20 cellular contexts compared by ENCODE assay signal in the genomic region with DNA sequence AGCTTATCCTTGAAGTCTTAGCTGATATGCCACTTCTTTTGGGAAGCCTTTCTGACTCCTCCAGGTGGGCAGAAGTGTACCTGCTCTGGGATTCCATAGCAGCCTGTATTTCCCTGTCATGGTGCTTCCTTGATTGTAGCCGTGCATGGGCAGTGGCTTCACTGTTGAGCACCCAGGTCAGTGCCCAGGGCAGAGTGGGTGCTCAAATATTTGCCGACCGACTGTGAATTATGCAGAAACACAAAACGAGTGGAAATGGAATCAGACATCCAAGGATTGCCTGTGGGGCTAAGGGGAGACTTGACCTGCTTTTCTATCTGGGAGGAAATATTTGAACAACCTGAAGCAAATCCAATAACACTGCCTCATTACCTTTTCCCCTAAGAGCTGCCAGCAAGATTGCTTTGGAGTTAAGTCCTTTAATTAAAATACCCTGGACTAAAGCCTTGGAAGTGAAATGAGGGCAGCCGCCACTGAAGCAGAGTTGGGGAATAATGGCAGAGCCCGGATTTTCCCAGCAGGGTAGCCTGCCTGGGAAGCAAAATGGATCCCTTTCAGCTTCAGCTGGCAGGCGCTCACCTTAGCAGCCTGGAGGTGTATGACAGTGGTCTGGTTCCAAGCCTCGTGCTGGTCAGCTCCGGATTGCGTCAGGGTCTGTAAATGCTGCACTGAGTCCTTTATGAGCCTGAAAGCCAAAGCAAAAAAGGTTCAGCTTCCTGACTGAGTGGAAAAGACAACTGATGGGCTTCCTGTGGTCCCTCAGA. TPM values are rescaled to one million over a fixed set of nuclear protein-coding genes. Genes with fewer than 3 reads are reported as not detected.
DNase-seq lines count a peak whose midpoint lies in the region; ATAC-seq and TF ChIP-seq lines count a peak whose summit lies in the region.
"Had no signal": no experiment of that assay in that cellular context is flagged by ENCODE, and none has a peak within 500 bp of the region (broad histone marks: within the 10 kb centered on the region; RNA-seq: fewer than 3 reads in every experiment).

No MANE protein-coding gene starts in this region.

- H3K4me2 ChIP-seq in GM23338 (no peak overlapping the region), neural progenitor cell (peak overlapping the region; percentile 20)

- peaks cover 9% of the 10 kb centered on the region; the same call in 1 of the 3 replicates for H3K9me3 Mint-ChIP-seq in GM23338
- peaks cover 3% of the 10 kb centered on the region for H3K9me3 Mint-ChIP-seq in neural progenitor cell
- H3K9me3 Mint-ChIP-seq: activated naive CD8-positive, alpha-beta T cell treated with anti-CD3 and anti-CD28 coated beads for 36 hours; mesothelial cell of epicardium had no signal

- H3K9me2 ChIP-seq in GM23338 (ENCODE audit: insufficient read depth), result no peaks in the 10 kb centered on the region

- H3K9ac ChIP-seq in iPS-15b (ENCODE audit: low read depth, low read length) (no peak overlapping the region), neural progenitor cell (no peak overlapping the region)

- no peaks in the 10 kb centered on the region for H3K79me2 ChIP-seq in GM23338 (replicated peaks; ENCODE audit: insufficient read depth)
- H3K79me2 ChIP-seq in neural progenitor cell (ENCODE audit: low read depth), result no peaks in the 10 kb centered on the region

- DNase-seq in GM23338 (ENCODE audit: low spot score) (peak; percentile 53), anterior cingulate cortex (lab: John Stamatoyannopoulos, UW) (peak in 51 of 58 donors; percentile 9 to 93 (median 58)), neural progenitor cell (ENCODE audit: low spot score) (peak; percentile 86), NCI-H748 (lab: John Stamatoyannopoulos, UW; ENCODE audit: unreplicated experiment) (no peak)
- DNase-seq: activated CD4-positive, alpha-beta T cell treated with anti-CD3 and anti-CD28 coated beads for 36 hours; activated naive CD8-positive, alpha-beta T cell treated with anti-CD3 and anti-CD28 coated beads for 36 hours; activated T-cell treated with anti-CD3 and anti-CD28 coated beads for 4 hours; central memory CD4-positive, alpha-beta T cell; COR-L47; KBM-7; NCI-H446 treated with DMSO at 0.1 percent for 48 hours; ovary; stimulated activated CD4-positive, alpha-beta T cell treated with anti-CD3 and anti-CD28 coated beads, Interleukin-12 subunit alpha, Interleukin-12 subunit beta, amount 100 ng/mL, for 4 hours; T-helper 17 cell had no signal

- H3K9me3 ChIP-seq in iPS-15b (ENCODE audit: control insufficient read depth, insufficient read depth, low read length) (no peaks in the 10 kb centered on the region), neural progenitor cell (ENCODE audit: low read depth) (no peaks in the 10 kb centered on the region)
- H3K9me3 ChIP-seq: ovary had no signal

- peaks cover 26% of the 10 kb centered on the region for H3K4me1 ChIP-seq in GM23338 (ENCODE audit: insufficient read depth)
- H3K4me1 ChIP-seq in iPS-15b (ENCODE audit: control insufficient read depth, insufficient read depth, low read length), result peaks cover 14% of the 10 kb centered on the region
- peaks cover 56% of the 10 kb centered on the region for H3K4me1 ChIP-seq in neural progenitor cell

- H2AFZ ChIP-seq in GM23338 (peak overlapping the region; percentile 94), neural progenitor cell (replicated peaks) (no peak overlapping the region)

- H3K36me3 ChIP-seq in GM23338 (ENCODE audit: insufficient read depth) (no peaks in the 10 kb centered on the region), iPS-15b (ENCODE audit: control insufficient read depth, insufficient read depth, low read length) (no peaks in the 10 kb centered on the region), neural progenitor cell (no peaks in the 10 kb centered on the region)
- H3K36me3 ChIP-seq: ovary had no signal

- H3K4me1 Mint-ChIP-seq in GM23338, result peaks cover 33% of the 10 kb centered on the region
- H3K4me1 Mint-ChIP-seq in neural progenitor cell, result peaks cover 78% of the 10 kb centered on the region
- H3K4me1 Mint-ChIP-seq: activated CD4-positive, alpha-beta T cell treated with anti-CD3 and anti-CD28 coated beads for 36 hours; activated naive CD8-positive, alpha-beta T cell treated with anti-CD3 and anti-CD28 coated beads for 36 hours had no signal

- H3K4me3 Mint-ChIP-seq in GM23338 (no peak overlapping the region; the same call in 2 of the 3 replicates), neural progenitor cell (no peak overlapping the region)
- H3K4me3 Mint-ChIP-seq: activated CD4-positive, alpha-beta T cell treated with anti-CD3 and anti-CD28 coated beads for 36 hours; activated naive CD8-positive, alpha-beta T cell treated with anti-CD3 and anti-CD28 coated beads for 36 hours; mesothelial cell of epicardium; T-helper 17 cell had no signal

- TF ChIP-seq CTCF in GM23338 (conservative IDR thresholded peaks at IDR 0.05; ENCODE audit: low read depth in 2 of 2), result no peak
- TF ChIP-seq CTCF in neural progenitor cell (IDR thresholded peaks at IDR 0.05), result no peak

- no peak overlapping the region for H3K27ac ChIP-seq in GM23338 (ENCODE audit: low read depth)
- peak overlapping the region; percentile 15 for H3K27ac ChIP-seq in neural progenitor cell
- H3K27ac ChIP-seq: ovary had no signal

- ATAC-seq in GM23338, result peak; percentile 77
- no peak for ATAC-seq in GM21367 (IDR thresholded peaks at IDR 0.05; ENCODE audit: unreplicated experiment)
- no peak for ATAC-seq in GM18858 (IDR thresholded peaks at IDR 0.05; ENCODE audit: unreplicated experiment)
- ATAC-seq in HG03439 (IDR thresholded peaks at IDR 0.05; ENCODE audit: unreplicated experiment), result no peak
- ATAC-seq: activated CD4-positive, alpha-beta T cell treated with anti-CD3 and anti-CD28 coated beads for 36 hours; T-helper 17 cell had no signal

- no peak overlapping the region for H3K27ac Mint-ChIP-seq in GM23338
- H3K27ac Mint-ChIP-seq in neural progenitor cell, result peak overlapping the region; percentile 22
- H3K27ac Mint-ChIP-seq: activated CD4-positive, alpha-beta T cell treated with anti-CD3 and anti-CD28 coated beads for 36 hours; activated naive CD8-positive, alpha-beta T cell treated with anti-CD3 and anti-CD28 coated beads for 36 hours; mesothelial cell of epicardium; T-helper 17 cell had no signal

- H4K20me1 ChIP-seq in GM23338 (replicated peaks; ENCODE audit: insufficient read depth) (no peaks in the 10 kb centered on the region), neural progenitor cell (ENCODE audit: low read depth) (peaks cover 15% of the 10 kb centered on the region)

- H3K27me3 Mint-ChIP-seq in GM23338 (ENCODE audit: insufficient read depth, low read depth, poor library complexity), result peaks cover 9% of the 10 kb centered on the region
- H3K27me3 Mint-ChIP-seq in neural progenitor cell (ENCODE audit: insufficient read depth, low read depth), result peaks cover 11% of the 10 kb centered on the region
- H3K27me3 Mint-ChIP-seq: activated CD4-positive, alpha-beta T cell treated with anti-CD3 and anti-CD28 coated beads for 36 hours; activated naive CD8-positive, alpha-beta T cell treated with anti-CD3 and anti-CD28 coated beads for 36 hours; T-helper 17 cell had no signal

- no peaks in the 10 kb centered on the region for H3K36me3 Mint-ChIP-seq in GM23338 (ENCODE audit: low read depth)
- peaks cover 2% of the 10 kb centered on the region for H3K36me3 Mint-ChIP-seq in neural progenitor cell
- H3K36me3 Mint-ChIP-seq: activated naive CD8-positive, alpha-beta T cell treated with anti-CD3 and anti-CD28 coated beads for 36 hours had no signal

- H3K4me3 ChIP-seq in GM23338 (no peak overlapping the region), iPS-15b (ENCODE audit: low read depth, low read length) (peak overlapping the region; percentile 24), neural progenitor cell (no peak overlapping the region)
- H3K4me3 ChIP-seq: ovary had no signal

- H3F3A ChIP-seq in GM23338 (replicated peaks; ENCODE audit: low read depth) (no peaks in the 10 kb centered on the region), neural progenitor cell (ENCODE audit: low read depth) (peaks cover 42% of the 10 kb centered on the region)

- H3K27me3 ChIP-seq in GM23338 (ENCODE audit: insufficient read depth), result no peaks in the 10 kb centered on the region
- H3K27me3 ChIP-seq in iPS-15b (ENCODE audit: control insufficient read depth, insufficient read depth, low read length), result no peaks in the 10 kb centered on the region
- H3K27me3 ChIP-seq in neural progenitor cell, result no peaks in the 10 kb centered on the region
- H3K27me3 ChIP-seq: ovary had no signal

TF ChIP-seq in GM23338, 12 proteins besides CTCF, POLR2A, EP300 and RAD21 (continues in another document):
- no peak for TF ChIP-seq POLR2AphosphoS5 (IDR thresholded peaks at IDR 0.05; ENCODE audit: low read depth)

RNA-seq across cellular contexts. Expression of gene ACOX2, which starts 14.9 kb away (rescaled TPM):
- total RNA-seq in GM23338 (2014; rRNA removed; shearing (Covaris generic)), result 0.31 and 1.1 TPM in 2 replicates
- polyA plus RNA-seq in GM23338 (2016; fragmentation: Nextera tagmentation; extraction: Ambion mirVana), result 1.9 and 2.9 TPM in 2 replicates
- total RNA-seq in neural progenitor cell (ENCODE audit: low replicate concordance), result 4.3 and 7.6 TPM in 2 replicates
- total RNA-seq: activated CD4-positive, alpha-beta T cell treated with anti-CD3 and anti-CD28 coated beads for 36 hours; activated naive CD8-positive, alpha-beta T cell treated with anti-CD3 and anti-CD28 coated beads for 36 hours; T-helper 17 cell had no signal

RNA-seq across cellular contexts. Expression of gene KCTD6, which starts 30.2 kb away (rescaled TPM):
- total RNA-seq in GM23338 (2014; rRNA removed; shearing (Covaris generic)), result 22.8 and 28.3 TPM in 2 replicates
- polyA plus RNA-seq in GM23338 (2016; fragmentation: Nextera tagmentation; extraction: Ambion mirVana), result 27.0 and 34.6 TPM in 2 replicates
- total RNA-seq in neural progenitor cell (ENCODE audit: low replicate concordance), result 29.3 and 39.6 TPM in 2 replicates

RNA-seq across cellular contexts. Expression of gene FAM107A, which starts 55.1 kb away (rescaled TPM):
- 0.89 and 1.0 TPM in 2 replicates for total RNA-seq in GM23338 (2014; rRNA removed; shearing (Covaris generic))
- polyA plus RNA-seq in GM23338 (2016; fragmentation: Nextera tagmentation; extraction: Ambion mirVana), result 0.61 and 1.1 TPM in 2 replicates
- total RNA-seq in neural progenitor cell (ENCODE audit: low replicate concordance), result 0.11 and 0.71 TPM in 2 replicates
- total RNA-seq: activated CD4-positive, alpha-beta T cell treated with anti-CD3 and anti-CD28 coated beads for 36 hours; activated naive CD8-positive, alpha-beta T cell treated with anti-CD3 and anti-CD28 coated beads for 36 hours; mesothelial cell of epicardium; RPMI7951; T-helper 17 cell had no signal
